In the genomic region with DNA sequence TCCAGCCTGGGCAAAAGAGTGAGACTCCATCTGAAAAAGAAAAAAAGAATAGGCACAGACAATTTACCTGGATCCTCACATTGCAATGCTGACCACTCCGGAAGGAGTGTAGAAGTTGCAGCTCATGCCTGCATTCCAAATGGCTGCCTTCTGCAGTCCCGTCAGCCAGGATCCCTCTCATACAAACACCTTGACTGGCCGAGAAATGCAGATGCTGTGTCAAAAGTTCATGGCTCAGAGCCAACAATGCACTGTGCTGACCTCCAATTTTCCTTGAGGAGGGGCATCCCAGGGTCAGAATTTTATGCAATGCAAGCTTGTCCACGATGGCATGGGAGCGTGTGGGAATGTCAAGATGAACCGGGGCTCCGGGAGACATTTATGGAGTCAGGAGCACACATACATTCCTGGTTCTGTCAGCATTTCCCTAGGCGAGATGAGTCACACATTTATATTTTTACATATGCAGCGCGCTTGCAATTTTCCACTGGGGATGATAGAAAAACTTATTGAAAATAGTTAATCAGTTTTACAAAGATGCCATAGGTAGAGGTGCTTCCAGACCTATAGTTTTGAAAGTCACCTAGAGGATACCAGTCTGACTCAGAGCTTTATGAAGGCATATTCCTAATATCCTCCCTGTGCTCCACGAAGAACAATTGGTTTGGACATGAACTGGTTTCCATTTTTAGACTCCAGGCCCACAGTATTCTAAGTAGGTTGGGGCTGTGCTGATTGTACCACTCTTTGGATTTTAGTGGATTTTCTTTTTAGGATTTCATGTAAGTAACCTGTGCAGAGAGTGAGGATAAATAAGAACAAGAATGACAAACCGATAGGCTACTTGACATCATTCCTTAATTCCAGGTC, we compare ENCODE assay signal across 21 cellular contexts.
DNase-seq lines count a peak whose midpoint lies in the region; ATAC-seq, FAIRE-seq and TF ChIP-seq lines count a peak whose summit lies in the region.
"Had no signal": no experiment of that assay in that cellular context is flagged by ENCODE, and none has a peak within 500 bp of the region (broad histone marks: within the 10 kb centered on the region; RNA-seq: fewer than 3 reads in every experiment).

No MANE protein-coding gene starts in this region.

- H3K9me3 ChIP-seq in K562 (replicated peaks; ENCODE audit: control insufficient read depth, insufficient read depth, low read depth, low read length), result no peaks in the 10 kb centered on the region
- H3K9me3 ChIP-seq: MG63 had no signal

- ATAC-seq in left ventricle myocardium superior, result peak; percentile 56
- ATAC-seq in K562, result no peak
- peak; percentile 77 for ATAC-seq in foreskin keratinocyte
- no peak for ATAC-seq in activated naive CD4-positive, alpha-beta T cell treated with anti-CD3 and anti-CD28 coated beads, Interleukin-2, amount 50 U/mL, for 72 hours
- ATAC-seq: CD8-positive, alpha-beta T cell; Panc1 had no signal

- CTCF ChIA-PET in K562 (lab: Yijun Ruan, JAX; ENCODE audit: low intra/inter-chr PET ratio), result no interaction called here

- no peak for TF ChIP-seq CTCF in K562 (IDR thresholded peaks at IDR 0.05 in 2 of 3, conservative IDR thresholded peaks at IDR 0.05 in 1 of 3; ENCODE audit: insufficient read depth in 2 of 3, low read depth in 1 of 3, low read length in 3 of 3)
- TF ChIP-seq CTCF in foreskin keratinocyte (conservative IDR thresholded peaks at IDR 0.05), result no peak

- POLR2A ChIA-PET in K562 (lab: Yijun Ruan, JAX), result no interaction called here

- H3K36me3 ChIP-seq in K562 (ENCODE audit: control insufficient read depth, insufficient read depth, low read length), result no peaks in the 10 kb centered on the region
- H3K36me3 ChIP-seq: MG63 had no signal

- H3K4me3 ChIP-seq in K562, result no peak overlapping the region
- H3K4me3 ChIP-seq: MG63 had no signal

- no peak for TF ChIP-seq RAD21 in K562 (CRISPR knock-in tag; conservative IDR thresholded peaks at IDR 0.05 in 1 of 2, IDR thresholded peaks at IDR 0.05 in 1 of 2)

- H4K20me1 ChIP-seq in K562 (replicated peaks; ENCODE audit: control insufficient read depth, insufficient read depth, low read length), result no peaks in the 10 kb centered on the region; the same call in 1 of the 2 replicates

- H2AFZ ChIP-seq in K562 (ENCODE audit: low read depth, low read length), result no peak overlapping the region

- no peaks in the 10 kb centered on the region for H3K79me2 ChIP-seq in K562 (ENCODE audit: control insufficient read depth, insufficient read depth, low read length)

- H3K4me1 ChIP-seq in K562 (replicated peaks in 1 of 2; ENCODE audit: control insufficient read depth in 2 of 2, insufficient read depth in 2 of 2, low read length in 2 of 2) (no peaks in the 10 kb centered on the region), foreskin keratinocyte (peaks cover 19% of the 10 kb centered on the region)

- no peak for FAIRE-seq in K562 (lab: Jason Lieb, UNC)
- FAIRE-seq: GM18507, H1 had no signal

- no peak overlapping the region for H3K27ac Mint-ChIP-seq in activated naive CD4-positive, alpha-beta T cell treated with anti-CD3 and anti-CD28 coated beads, Interleukin-2, amount 50 U/mL, for 72 hours
- H3K27ac Mint-ChIP-seq: CD8-positive, alpha-beta T cell had no signal

- intact Hi-C loops in left ventricle myocardium superior (cut with micrococcal nuclease) (no loop called here), cardiac septum (cut with DNase I) (no loop called here), K562 (cut with micrococcal nuclease) (no loop called here)

- 3% methylated on average over 12 of the region's 12 CpGs for WGBS in K562 (ENCODE audit: insufficient coverage, low coverage, missing lambda C conversion rate)

- TF ChIP-seq POLR2A in K562 (conservative IDR thresholded peaks at IDR 0.05), result no peak

- H3K27ac ChIP-seq in K562 (ENCODE audit: extremely low read depth, low read depth, low read length) (no peak overlapping the region), foreskin keratinocyte (no peak overlapping the region)

- peaks cover 0 to 8% of the 10 kb centered on the region in 2 donors for H3K36me3 Mint-ChIP-seq in activated naive CD4-positive, alpha-beta T cell treated with anti-CD3 and anti-CD28 coated beads, Interleukin-2, amount 50 U/mL, for 72 hours

- H3K4me2 ChIP-seq in K562 (ENCODE audit: insufficient read depth, low read length), result no peak overlapping the region

- no peak for TF ChIP-seq EP300 in K562 (IDR thresholded peaks at IDR 0.05; ENCODE audit: low read length)

- no peak for DNase-seq in left ventricle myocardium superior
- DNase-seq in cardiac septum (ENCODE audit: low spot score), result no peak
- no peak for DNase-seq in K562 (ENCODE audit: extremely low read depth in 1 of 4, low spot score in 3 of 4)
- DNase-seq in foreskin keratinocyte, result peak; percentile 53 to 74
- DNase-seq in superior temporal gyrus (ENCODE audit: extremely low spot score), result peak; percentile 38
- DNase-seq in activated naive CD4-positive, alpha-beta T cell treated with anti-CD3 and anti-CD28 coated beads, Interleukin-2, amount 50 U/mL, for 72 hours (ENCODE audit: low spot score in 2 of 2), result no peak
- no peak for DNase-seq in NCI-H1694 (lab: John Stamatoyannopoulos, UW)
- DNase-seq in NCI-H345 treated with DMSO at 0.1 percent for 48 hours (lab: John Stamatoyannopoulos, UW; ENCODE audit: unreplicated experiment), result no peak
- DNase-seq: AML-193; CD8-positive, alpha-beta T cell; GDM1; Kasumi-1; MG63; NCI-H1417; NCI-H187; NCI-H510A treated with DMSO at 0.1 percent for 48 hours; NCI-H774; NK-92 treated with Interleukin-12 subunit alpha and Interleukin-12 subunit beta, amount 100 ng/mL, for 24 hours had no signal

- BruUV-seq in K562 (replicated peaks; lab: Mats Ljungman, UMichigan), result no TSS peak

- peaks cover 14 to 29% of the 10 kb centered on the region in 2 experiments for H3K27me3 ChIP-seq in K562 (ENCODE audit: control insufficient read depth in 2 of 2, insufficient read depth in 2 of 2, low read length in 2 of 2)
- H3K27me3 ChIP-seq in foreskin keratinocyte, result no peaks in the 10 kb centered on the region
- H3K27me3 ChIP-seq: MG63 had no signal

- H3K9me1 ChIP-seq in K562 (ENCODE audit: control insufficient read depth, insufficient read depth, low read length), result no peaks in the 10 kb centered on the region

- H3K9me3 Mint-ChIP-seq in activated naive CD4-positive, alpha-beta T cell treated with anti-CD3 and anti-CD28 coated beads, Interleukin-2, amount 50 U/mL, for 72 hours, result peaks cover 0 to 7% of the 10 kb centered on the region in 2 donors

- H3K9ac ChIP-seq in K562 (ENCODE audit: insufficient read depth in 1 of 2, low read depth in 2 of 2, low read length in 2 of 2), result no peak overlapping the region

- in situ Hi-C loops in K562 (cut with MboI), result no loop called here

TF ChIP-seq in K562, 482 proteins besides CTCF, POLR2A, EP300 and RAD21:
- TF ChIP-seq NFIC (IDR thresholded peaks at IDR 0.05), result peak; percentile 50; the same call in 1 of the 2 replicates
- no peak for TF ChIP-seq ZNF232 (CRISPR knock-in tag; IDR thresholded peaks at IDR 0.05)

Comparison
In these comparisons a context has a peak if more than half of its experiments do, and no peak if none do; other contexts are left out.
1. ATAC-seq: peak in left ventricle myocardium superior (single experiment) and foreskin keratinocyte (single experiment); none in K562 (single experiment) and activated naive CD4-positive, alpha-beta T cell treated with anti-CD3 and anti-CD28 coated beads, Interleukin-2, amount 50 U/mL, for 72 hours (0 of 2).
2. DNase-seq: peak in foreskin keratinocyte (2 of 2) and superior temporal gyrus (single experiment); none in left ventricle myocardium superior (single experiment), cardiac septum (single experiment), K562 (0 of 4), activated naive CD4-positive, alpha-beta T cell treated with anti-CD3 and anti-CD28 coated beads, Interleukin-2, amount 50 U/mL, for 72 hours (0 of 2), NCI-H1694 (single experiment) and NCI-H345 treated with DMSO at 0.1 percent for 48 hours (single experiment).